34 cellular contexts compared by ENCODE assay signal in genomic region chr5:102956599-102956998, GRCh38.
"Had no signal": no experiment of that assay in that cellular context is flagged by ENCODE, and none has a peak within 500 bp of the region (broad histone marks: within the 10 kb centered on the region; RNA-seq: fewer than 3 reads in every experiment).

No MANE protein-coding gene starts in this region.

- H3K4me3 ChIP-seq: adrenal gland had no signal

- ATAC-seq: activated naive CD4-positive, alpha-beta T cell treated with anti-CD3 and anti-CD28 coated beads, Interleukin-2, amount 50 U/mL, for 72 hours; activated T-cell treated with anti-CD3 and anti-CD28 coated beads, Interleukin-2, amount 50 U/mL, for 4 hours; PC-3; Right ventricle myocardium inferior had no signal

- DNase-seq: activated B cell treated with CpG ODN at 0.5 μM for 24 hours; activated CD4-positive, alpha-beta memory T cell treated with anti-CD3 and anti-CD28 coated beads for 36 hours; activated CD4-positive, alpha-beta T cell treated with anti-CD3 and anti-CD28 coated beads for 4 hours; activated CD4-positive, alpha-beta T cell treated with anti-CD3 and anti-CD28 coated beads, Interleukin-2, amount 50 U/mL, for 1 hour; activated CD4-positive, CD25-positive, alpha-beta regulatory T cell treated with anti-CD3 and anti-CD28 coated beads, Interleukin-2, amount 50 U/mL, for 72 hours; activated CD8-positive, alpha-beta memory T cell treated with anti-CD3 and anti-CD28 coated beads, Interleukin-2, amount 50 U/mL, for 4 hours; activated gamma-delta T cell treated with Interleukin-2 at 50 U/mL for 16 hours; activated naive CD4-positive, alpha-beta T cell treated with anti-CD3 and anti-CD28 coated beads for 36 hours; activated T-cell treated with anti-CD3 and anti-CD28 coated beads for 4 hours; activated T-cell treated with anti-CD3 and anti-CD28 coated beads, Interleukin-2, amount 50 U/mL, for 4 hours; adrenal gland; cerebellar nuclear complex; NCI-H1092 treated with DMSO at 0.1 percent for 48 hours; NCI-H1417; NCI-H146; NCI-H187; NCI-H2029 treated with DMSO at 0.1 percent for 48 hours; NCI-H2107; NCI-H2171; NCI-H510A; NCI-H526; NCI-H748 treated with DMSO at 0.1 percent for 48 hours; NK-92 treated with Interleukin-12 subunit alpha and Interleukin-12 subunit beta, amount 100 ng/mL, for 24 hours; PC-3; SIG-M5; T-helper 1 cell; T-helper 2 cell; T-helper 9 cell had no signal

- FAIRE-seq: bronchial epithelial cell, RCC 7860 had no signal

- H3K9me3 ChIP-seq: adrenal gland had no signal

- H3K27ac ChIP-seq: adrenal gland, RWPE1, VCaP had no signal

- H3K27me3 ChIP-seq: adrenal gland had no signal
